8 cellular contexts compared by ENCODE assay signal in the genomic region with DNA sequence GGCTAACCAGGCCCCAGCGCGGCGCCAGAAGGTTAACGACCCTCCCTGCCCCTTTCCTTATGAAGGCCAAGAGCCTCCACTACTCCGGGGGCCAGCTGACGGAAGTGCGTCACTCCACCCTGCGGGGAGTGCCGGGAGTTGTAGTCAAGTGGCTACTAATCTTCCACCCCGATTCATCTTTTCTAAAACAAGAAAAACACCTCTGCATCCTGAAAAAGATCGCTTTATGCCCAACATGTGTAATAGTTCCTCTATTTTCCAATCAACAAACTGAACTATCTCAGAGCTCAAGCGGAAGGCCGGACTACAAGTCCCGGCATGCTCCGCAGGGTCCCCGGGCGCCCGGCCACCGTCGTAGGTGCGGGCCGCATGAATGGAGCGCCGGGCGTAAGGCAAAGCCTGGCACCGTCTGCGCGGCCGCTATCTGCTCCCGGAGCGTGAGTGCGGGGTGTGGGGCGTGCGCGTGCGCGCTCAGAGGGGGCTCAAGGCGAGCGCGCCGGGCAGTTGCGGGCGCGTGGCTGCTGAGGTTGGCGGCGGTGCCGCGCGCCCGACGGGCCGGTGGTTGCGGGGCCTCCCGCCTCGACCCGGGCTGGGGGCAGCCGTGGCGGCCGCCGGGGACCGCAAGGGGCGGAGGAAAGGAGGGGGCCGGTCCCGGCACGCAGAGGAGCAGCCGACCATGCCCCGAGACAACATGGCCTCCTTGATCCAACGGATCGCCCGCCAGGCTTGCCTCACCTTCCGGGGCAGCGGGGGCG. TPM values are rescaled to one million over a fixed set of nuclear protein-coding genes. Genes with fewer than 3 reads are reported as not detected.
DNase-seq lines count a peak whose midpoint lies in the region; ATAC-seq and TF ChIP-seq lines count a peak whose summit lies in the region.

A gene (plus strand): TSS at position 337 of the 755 bp plus-strand sequence. CDS start 340 bp downstream, at position 677.

- no peak for TF ChIP-seq POLR2A in prostate gland (IDR thresholded peaks at IDR 0.05)

- peaks cover 33% of the 10 kb centered on the region for H3K36me3 Mint-ChIP-seq in T-helper 1 cell treated with Interleukin-12 subunit alpha and Interleukin-12 subunit beta and Interleukin-4 antibody, amounts not matched to agents 30 μg/mL and 1 μg/mL, for 36 hours (ENCODE audit: low read depth)

- peak within 1 kb of the TSS; percentile 96 for H3K27ac Mint-ChIP-seq in T-helper 1 cell treated with Interleukin-12 subunit alpha and Interleukin-12 subunit beta and Interleukin-4 antibody, amounts not matched to agents 30 μg/mL and 1 μg/mL, for 36 hours

- H3K36me3 ChIP-seq in left ventricle myocardium inferior, result no peaks in the 10 kb centered on the region
- H3K36me3 ChIP-seq in prostate gland, result no peaks in the 10 kb centered on the region
- H3K36me3 ChIP-seq in aorta (ENCODE audit: control insufficient read depth in 1 of 2, insufficient read depth in 2 of 2, low read length in 1 of 2), result no peaks in the 10 kb centered on the region

- peaks cover 30% of the 10 kb centered on the region for H3K4me1 Mint-ChIP-seq in T-helper 1 cell treated with Interleukin-12 subunit alpha and Interleukin-12 subunit beta and Interleukin-4 antibody, amounts not matched to agents 30 μg/mL and 1 μg/mL, for 36 hours (ENCODE audit: low read depth)

- H3K27me3 ChIP-seq in left ventricle myocardium inferior (ENCODE audit: low read depth) (no peaks in the 10 kb centered on the region), prostate gland (replicated peaks; ENCODE audit: insufficient read depth) (no peaks in the 10 kb centered on the region), aorta (ENCODE audit: control insufficient read depth in 1 of 2, insufficient read depth in 2 of 2, low read length in 1 of 2) (no peaks in the 10 kb centered on the region)

- ATAC-seq in HG02759 (IDR thresholded peaks at IDR 0.05; ENCODE audit: unreplicated experiment) (peak; percentile 90), aorta (ENCODE audit: low FRiP score) (peak; percentile 94)

- H3K9me3 ChIP-seq in left ventricle myocardium inferior (replicated peaks) (no peaks in the 10 kb centered on the region), prostate gland (no peaks in the 10 kb centered on the region), aorta (ENCODE audit: control insufficient read depth, low read length) (no peaks in the 10 kb centered on the region)

- H3K4me3 ChIP-seq in left ventricle myocardium inferior (peak within 1 kb of the TSS; percentile 81), prostate gland (peak within 1 kb of the TSS; percentile 74 to 79), aorta (ENCODE audit: low read length in 2 of 2) (peak within 1 kb of the TSS; percentile 68 to 69)

- intact Hi-C loops in left ventricle myocardium inferior (cut with micrococcal nuclease), result no loop called here
- intact Hi-C loops in prostate gland (cut with DNase I), result loop anchor here (1.0 to 10.0 kb wide), 3 partner anchors 12 to 910 kb away; a partner anchor contains a TSS
- intact Hi-C loops in aorta (cut with DNase I), result no loop called here

- TF ChIP-seq CTCF in GM13976 (IDR thresholded peaks at IDR 0.05; ENCODE audit: borderline replicate concordance, control extremely low read depth, extremely low read depth, insufficient read depth, missing control alignments) (no peak), left ventricle myocardium inferior (IDR thresholded peaks at IDR 0.05; ENCODE audit: borderline replicate concordance) (no peak), prostate gland (IDR thresholded peaks at IDR 0.05) (peak in 1 of 4 experiments; percentile 10)

- in situ Hi-C loops in GM13976 (cut with MboI; ENCODE audit: low sequenced_read_pairs, unreplicated experiment), result loop anchor here (5.0 kb wide), 1 partner anchor 187 kb away; no protein-coding TSS in a partner anchor

- peaks cover 28% of the 10 kb centered on the region for H3K27me3 Mint-ChIP-seq in T-helper 1 cell treated with Interleukin-12 subunit alpha and Interleukin-12 subunit beta and Interleukin-4 antibody, amounts not matched to agents 30 μg/mL and 1 μg/mL, for 36 hours (ENCODE audit: low read depth)

- H3K4me1 ChIP-seq in left ventricle myocardium inferior (peaks cover 49% of the 10 kb centered on the region), prostate gland (replicated peaks) (peaks cover 3% of the 10 kb centered on the region), aorta (ENCODE audit: control insufficient read depth in 1 of 2, insufficient read depth in 2 of 2, low read length in 2 of 2) (peaks cover 0 to 4% of the 10 kb centered on the region in 2 donors)

- DNase-seq in GM13976 (ENCODE audit: low spot score), result peak; percentile 88
- DNase-seq in NCI-H128 (lab: John Stamatoyannopoulos, UW; ENCODE audit: unreplicated experiment), result peak; percentile 64
- peak; percentile 85 for DNase-seq in left ventricle myocardium inferior
- peak; percentile 70 for DNase-seq in prostate gland (ENCODE audit: low spot score)
- DNase-seq in aorta, result peak; percentile 88 to 93

- H3K27ac ChIP-seq in angular gyrus (ENCODE audit: low read depth, low read length) (peak within 1 kb of the TSS; percentile 97), left ventricle myocardium inferior (replicated peaks) (peak within 1 kb of the TSS; percentile 97), prostate gland (peak within 1 kb of the TSS; percentile 89 to 94), aorta (ENCODE audit: low read depth in 1 of 2, low read length in 2 of 2) (peak within 1 kb of the TSS; percentile 71 to 77)

- peak within 1 kb of the TSS; percentile 91 for H3K4me3 Mint-ChIP-seq in T-helper 1 cell treated with Interleukin-12 subunit alpha and Interleukin-12 subunit beta and Interleukin-4 antibody, amounts not matched to agents 30 μg/mL and 1 μg/mL, for 36 hours

- H3K9me3 Mint-ChIP-seq in T-helper 1 cell treated with Interleukin-12 subunit alpha and Interleukin-12 subunit beta and Interleukin-4 antibody, amounts not matched to agents 30 μg/mL and 1 μg/mL, for 36 hours, result no peaks in the 10 kb centered on the region

- under 1% methylated on average over 58 of the region's 73 CpGs for WGBS in prostate gland
- 0% methylated on average over 50 to 73 of the region's 73 CpGs for WGBS in aorta, 2 donors

RNA-seq across cellular contexts. Expression of the gene that starts here (rescaled TPM):
- 18.9 TPM for total RNA-seq in left ventricle myocardium inferior
- 10 to 100 TPM; 25.0 to 37.4 TPM for total RNA-seq in prostate gland
- 10 to 100 TPM; 13.2 to 15.3 TPM for total RNA-seq in aorta
- polyA plus RNA-seq in aorta, result 1 to 10 TPM; 7.5 to 9.1 TPM

Comparison
In these comparisons a context has a peak if more than half of its experiments do, and no peak if none do; other contexts are left out.
1. Peak in every context shown above with its lines: DNase-seq, ATAC-seq, H3K4me3 ChIP-seq and H3K27ac ChIP-seq.